Comparison of ENCODE assay signal across 1 cellular context in the genomic region with DNA sequence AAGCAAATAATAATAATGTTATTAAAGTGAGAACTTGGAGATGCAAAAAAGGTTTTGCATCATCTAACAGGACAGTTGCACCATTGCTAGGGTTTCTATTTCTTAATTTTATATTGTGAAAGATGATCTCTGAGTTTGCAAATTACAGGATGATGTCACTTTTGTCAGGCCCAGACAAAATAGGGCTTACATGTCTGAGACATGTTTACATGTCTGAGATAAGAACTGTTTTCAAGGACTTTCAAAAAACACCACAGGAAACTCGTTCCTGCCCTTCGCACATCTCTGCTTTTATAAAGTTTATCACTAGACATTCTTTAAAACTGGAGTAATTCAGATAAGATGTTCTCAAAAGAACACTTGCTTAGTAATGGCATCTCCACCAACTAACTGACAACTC.
TF ChIP-seq lines count a peak whose summit lies in the region.

No MANE protein-coding gene starts in this region.

TF ChIP-seq in GM23338, 12 proteins besides CTCF, POLR2A, EP300 and RAD21 (continued from another document):
- no peak for TF ChIP-seq ZNF114 (CRISPR knock-in tag; IDR thresholded peaks at IDR 0.05)
- TF ChIP-seq EZH2 (IDR thresholded peaks at IDR 0.05; ENCODE audit: low read depth, unreplicated experiment): no peak
- TF ChIP-seq, protein P1, sequence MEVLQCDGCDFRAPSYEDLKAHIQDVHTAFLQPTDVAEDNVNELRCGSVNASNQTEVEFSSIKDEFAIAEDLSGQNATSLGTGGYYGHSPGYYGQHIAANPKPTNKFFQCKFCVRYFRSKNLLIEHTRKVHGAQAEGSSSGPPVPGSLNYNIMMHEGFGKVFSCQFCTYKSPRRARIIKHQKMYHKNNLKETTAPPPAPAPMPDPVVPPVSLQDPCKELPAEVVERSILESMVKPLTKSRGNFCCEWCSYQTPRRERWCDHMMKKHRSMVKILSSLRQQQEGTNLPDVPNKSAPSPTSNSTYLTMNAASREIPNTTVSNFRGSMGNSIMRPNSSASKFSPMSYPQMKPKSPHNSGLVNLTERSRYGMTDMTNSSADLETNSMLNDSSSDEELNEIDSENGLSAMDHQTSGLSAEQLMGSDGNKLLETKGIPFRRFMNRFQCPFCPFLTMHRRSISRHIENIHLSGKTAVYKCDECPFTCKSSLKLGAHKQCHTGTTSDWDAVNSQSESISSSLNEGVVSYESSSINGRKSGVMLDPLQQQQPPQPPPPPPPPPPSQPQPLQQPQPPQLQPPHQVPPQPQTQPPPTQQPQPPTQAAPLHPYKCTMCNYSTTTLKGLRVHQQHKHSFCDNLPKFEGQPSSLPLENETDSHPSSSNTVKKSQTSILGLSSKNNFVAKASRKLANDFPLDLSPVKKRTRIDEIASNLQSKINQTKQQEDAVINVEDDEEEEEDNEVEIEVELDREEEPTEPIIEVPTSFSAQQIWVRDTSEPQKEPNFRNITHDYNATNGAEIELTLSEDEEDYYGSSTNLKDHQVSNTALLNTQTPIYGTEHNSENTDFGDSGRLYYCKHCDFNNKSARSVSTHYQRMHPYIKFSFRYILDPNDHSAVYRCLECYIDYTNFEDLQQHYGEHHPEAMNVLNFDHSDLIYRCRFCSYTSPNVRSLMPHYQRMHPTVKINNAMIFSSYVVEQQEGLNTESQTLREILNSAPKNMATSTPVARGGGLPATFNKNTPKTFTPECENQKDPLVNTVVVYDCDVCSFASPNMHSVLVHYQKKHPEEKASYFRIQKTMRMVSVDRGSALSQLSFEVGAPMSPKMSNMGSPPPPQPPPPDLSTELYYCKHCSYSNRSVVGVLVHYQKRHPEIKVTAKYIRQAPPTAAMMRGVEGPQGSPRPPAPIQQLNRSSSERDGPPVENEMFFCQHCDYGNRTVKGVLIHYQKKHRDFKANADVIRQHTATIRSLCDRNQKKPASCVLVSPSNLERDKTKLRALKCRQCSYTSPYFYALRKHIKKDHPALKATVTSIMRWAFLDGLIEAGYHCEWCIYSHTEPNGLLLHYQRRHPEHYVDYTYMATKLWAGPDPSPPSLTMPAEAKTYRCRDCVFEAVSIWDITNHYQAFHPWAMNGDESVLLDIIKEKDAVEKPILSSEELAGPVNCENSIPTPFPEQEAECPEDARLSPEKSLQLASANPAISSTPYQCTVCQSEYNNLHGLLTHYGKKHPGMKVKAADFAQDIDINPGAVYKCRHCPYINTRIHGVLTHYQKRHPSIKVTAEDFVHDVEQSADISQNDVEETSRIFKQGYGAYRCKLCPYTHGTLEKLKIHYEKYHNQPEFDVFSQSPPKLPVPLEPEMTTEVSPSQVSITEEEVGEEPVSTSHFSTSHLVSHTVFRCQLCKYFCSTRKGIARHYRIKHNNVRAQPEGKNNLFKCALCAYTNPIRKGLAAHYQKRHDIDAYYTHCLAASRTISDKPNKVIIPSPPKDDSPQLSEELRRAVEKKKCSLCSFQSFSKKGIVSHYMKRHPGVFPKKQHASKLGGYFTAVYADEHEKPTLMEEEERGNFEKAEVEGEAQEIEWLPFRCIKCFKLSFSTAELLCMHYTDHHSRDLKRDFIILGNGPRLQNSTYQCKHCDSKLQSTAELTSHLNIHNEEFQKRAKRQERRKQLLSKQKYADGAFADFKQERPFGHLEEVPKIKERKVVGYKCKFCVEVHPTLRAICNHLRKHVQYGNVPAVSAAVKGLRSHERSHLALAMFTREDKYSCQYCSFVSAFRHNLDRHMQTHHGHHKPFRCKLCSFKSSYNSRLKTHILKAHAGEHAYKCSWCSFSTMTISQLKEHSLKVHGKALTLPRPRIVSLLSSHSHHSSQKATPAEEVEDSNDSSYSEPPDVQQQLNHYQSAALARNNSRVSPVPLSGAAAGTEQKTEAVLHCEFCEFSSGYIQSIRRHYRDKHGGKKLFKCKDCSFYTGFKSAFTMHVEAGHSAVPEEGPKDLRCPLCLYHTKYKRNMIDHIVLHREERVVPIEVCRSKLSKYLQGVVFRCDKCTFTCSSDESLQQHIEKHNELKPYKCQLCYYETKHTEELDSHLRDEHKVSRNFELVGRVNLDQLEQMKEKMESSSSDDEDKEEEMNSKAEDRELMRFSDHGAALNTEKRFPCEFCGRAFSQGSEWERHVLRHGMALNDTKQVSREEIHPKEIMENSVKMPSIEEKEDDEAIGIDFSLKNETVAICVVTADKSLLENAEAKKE (CRISPR knock-in tag; IDR thresholded peaks at IDR 0.05): no peak
- no peak for TF ChIP-seq NANOG (IDR thresholded peaks at IDR 0.05; ENCODE audit: borderline replicate concordance)
- TF ChIP-seq ZNF331 (CRISPR knock-in tag; IDR thresholded peaks at IDR 0.05; ENCODE audit: low read depth): no peak
- TF ChIP-seq POLR2AphosphoS5 (IDR thresholded peaks at IDR 0.05; ENCODE audit: low read depth): no peak
- no peak for TF ChIP-seq CREB1 (CRISPR knock-in tag; IDR thresholded peaks at IDR 0.05; ENCODE audit: low read depth)
- no peak for TF ChIP-seq STAT1 (IDR thresholded peaks at IDR 0.05; ENCODE audit: unreplicated experiment)
- TF ChIP-seq EZH2phosphoT487 (IDR thresholded peaks at IDR 0.05; ENCODE audit: unreplicated experiment): no peak
- TF ChIP-seq, protein P2, sequence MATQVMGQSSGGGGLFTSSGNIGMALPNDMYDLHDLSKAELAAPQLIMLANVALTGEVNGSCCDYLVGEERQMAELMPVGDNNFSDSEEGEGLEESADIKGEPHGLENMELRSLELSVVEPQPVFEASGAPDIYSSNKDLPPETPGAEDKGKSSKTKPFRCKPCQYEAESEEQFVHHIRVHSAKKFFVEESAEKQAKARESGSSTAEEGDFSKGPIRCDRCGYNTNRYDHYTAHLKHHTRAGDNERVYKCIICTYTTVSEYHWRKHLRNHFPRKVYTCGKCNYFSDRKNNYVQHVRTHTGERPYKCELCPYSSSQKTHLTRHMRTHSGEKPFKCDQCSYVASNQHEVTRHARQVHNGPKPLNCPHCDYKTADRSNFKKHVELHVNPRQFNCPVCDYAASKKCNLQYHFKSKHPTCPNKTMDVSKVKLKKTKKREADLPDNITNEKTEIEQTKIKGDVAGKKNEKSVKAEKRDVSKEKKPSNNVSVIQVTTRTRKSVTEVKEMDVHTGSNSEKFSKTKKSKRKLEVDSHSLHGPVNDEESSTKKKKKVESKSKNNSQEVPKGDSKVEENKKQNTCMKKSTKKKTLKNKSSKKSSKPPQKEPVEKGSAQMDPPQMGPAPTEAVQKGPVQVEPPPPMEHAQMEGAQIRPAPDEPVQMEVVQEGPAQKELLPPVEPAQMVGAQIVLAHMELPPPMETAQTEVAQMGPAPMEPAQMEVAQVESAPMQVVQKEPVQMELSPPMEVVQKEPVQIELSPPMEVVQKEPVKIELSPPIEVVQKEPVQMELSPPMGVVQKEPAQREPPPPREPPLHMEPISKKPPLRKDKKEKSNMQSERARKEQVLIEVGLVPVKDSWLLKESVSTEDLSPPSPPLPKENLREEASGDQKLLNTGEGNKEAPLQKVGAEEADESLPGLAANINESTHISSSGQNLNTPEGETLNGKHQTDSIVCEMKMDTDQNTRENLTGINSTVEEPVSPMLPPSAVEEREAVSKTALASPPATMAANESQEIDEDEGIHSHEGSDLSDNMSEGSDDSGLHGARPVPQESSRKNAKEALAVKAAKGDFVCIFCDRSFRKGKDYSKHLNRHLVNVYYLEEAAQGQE (IDR thresholded peaks at IDR 0.05; ENCODE audit: unreplicated experiment): no peak
- TF ChIP-seq, protein P3, sequence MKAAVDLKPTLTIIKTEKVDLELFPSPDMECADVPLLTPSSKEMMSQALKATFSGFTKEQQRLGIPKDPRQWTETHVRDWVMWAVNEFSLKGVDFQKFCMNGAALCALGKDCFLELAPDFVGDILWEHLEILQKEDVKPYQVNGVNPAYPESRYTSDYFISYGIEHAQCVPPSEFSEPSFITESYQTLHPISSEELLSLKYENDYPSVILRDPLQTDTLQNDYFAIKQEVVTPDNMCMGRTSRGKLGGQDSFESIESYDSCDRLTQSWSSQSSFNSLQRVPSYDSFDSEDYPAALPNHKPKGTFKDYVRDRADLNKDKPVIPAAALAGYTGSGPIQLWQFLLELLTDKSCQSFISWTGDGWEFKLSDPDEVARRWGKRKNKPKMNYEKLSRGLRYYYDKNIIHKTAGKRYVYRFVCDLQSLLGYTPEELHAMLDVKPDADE (IDR thresholded peaks at IDR 0.05): no peak
